In genomic region chr11:88383446-88383845, GRCh38 we compare ENCODE assay signal across 2 cellular contexts.
TF ChIP-seq lines count a peak whose summit lies in the region.

No MANE protein-coding gene starts in this region.

TF ChIP-seq in A549, 52 proteins besides CTCF, POLR2A, EP300 and RAD21:
- TF ChIP-seq KDM5A (IDR thresholded peaks at IDR 0.05) (no peak), SREBF2 (IDR thresholded peaks at IDR 0.05) (no peak), HOXB13 (CRISPR knock-in tag; IDR thresholded peaks at IDR 0.05; ENCODE audit: low read depth) (no peak), BCL3 (IDR thresholded peaks at IDR 0.05) (no peak), GATA3 (IDR thresholded peaks at IDR 0.05; ENCODE audit: borderline replicate concordance) (no peak), RNF2 (IDR thresholded peaks at IDR 0.05; ENCODE audit: borderline replicate concordance, low read depth) (no peak), CBX8 (IDR thresholded peaks at IDR 0.05) (no peak), NFE2L2 (conservative IDR thresholded peaks at IDR 0.05; ENCODE audit: low read length) (no peak), HEYL (CRISPR knock-in tag; IDR thresholded peaks at IDR 0.05) (no peak), SMC3 (IDR thresholded peaks at IDR 0.05) (no peak)
- TF ChIP-seq, protein P1, sequence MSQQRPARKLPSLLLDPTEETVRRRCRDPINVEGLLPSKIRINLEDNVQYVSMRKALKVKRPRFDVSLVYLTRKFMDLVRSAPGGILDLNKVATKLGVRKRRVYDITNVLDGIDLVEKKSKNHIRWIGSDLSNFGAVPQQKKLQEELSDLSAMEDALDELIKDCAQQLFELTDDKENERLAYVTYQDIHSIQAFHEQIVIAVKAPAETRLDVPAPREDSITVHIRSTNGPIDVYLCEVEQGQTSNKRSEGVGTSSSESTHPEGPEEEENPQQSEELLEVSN (IDR thresholded peaks at IDR 0.05; ENCODE audit: borderline replicate concordance, low read depth) = no peak

TF ChIP-seq in H1, 55 proteins besides CTCF, POLR2A, EP300 and RAD21:
- TF ChIP-seq SUZ12 (IDR thresholded peaks at IDR 0.05; ENCODE audit: low read length) (no peak), CHD1 (IDR thresholded peaks at IDR 0.05; ENCODE audit: low read depth, low read length) (no peak), BRCA1 (IDR thresholded peaks at IDR 0.05; ENCODE audit: low read depth, low read length) (no peak)
